In the genomic region with DNA sequence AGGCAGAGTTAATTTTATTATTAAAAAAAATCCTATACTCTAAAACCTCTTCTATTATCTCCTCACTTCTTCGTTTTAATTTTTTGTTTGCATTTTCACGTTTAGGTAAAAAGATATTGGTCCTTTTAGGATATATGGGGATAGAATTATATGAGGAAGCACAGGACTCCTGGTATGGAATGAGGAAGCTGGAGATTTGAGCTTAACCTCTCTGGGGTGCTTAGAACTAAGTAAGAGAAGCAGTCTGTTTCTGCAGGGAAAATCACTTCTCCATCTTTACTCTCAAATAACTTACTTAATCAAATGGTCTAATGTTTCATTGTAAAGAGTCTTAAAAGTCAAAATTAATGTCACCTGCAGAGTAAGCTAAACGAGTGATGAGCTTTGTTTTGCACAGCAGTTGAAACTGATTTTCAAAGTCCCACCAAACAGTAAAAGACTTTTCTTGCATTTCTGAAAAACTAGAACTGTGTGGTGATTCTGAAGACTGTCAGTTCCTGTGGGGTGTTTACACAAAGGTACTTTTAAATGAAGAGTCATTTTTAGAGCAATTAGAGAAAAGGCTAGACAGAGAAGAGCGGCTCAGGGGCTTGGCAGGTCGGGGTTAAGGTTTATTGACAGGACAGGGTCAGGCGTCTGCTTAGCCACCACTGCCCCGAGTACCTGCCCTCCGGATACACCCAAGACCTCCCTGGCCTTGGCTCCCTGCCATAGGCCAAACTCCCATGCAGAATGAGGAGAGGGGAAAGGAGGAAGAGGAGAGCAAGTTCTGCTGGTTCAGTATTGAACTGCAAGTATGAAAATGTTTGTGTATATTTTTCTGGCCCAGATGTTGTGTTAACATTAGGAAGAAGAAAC, we compare ENCODE assay signal across 15 cellular contexts. TPM values are rescaled to one million over a fixed set of nuclear protein-coding genes. Genes with fewer than 3 reads are reported as not detected.
DNase-seq lines count a peak whose midpoint lies in the region; ATAC-seq and TF ChIP-seq lines count a peak whose summit lies in the region.
"Had no signal": no experiment of that assay in that cellular context is flagged by ENCODE, and none has a peak within 500 bp of the region (broad histone marks: within the 10 kb centered on the region; RNA-seq: fewer than 3 reads in every experiment).

No MANE protein-coding gene starts in this region.

- H3K27me3 ChIP-seq in mammary epithelial cell (ENCODE audit: insufficient read depth, low read length) (no peaks in the 10 kb centered on the region), breast epithelium (no peaks in the 10 kb centered on the region), hepatocyte (no peaks in the 10 kb centered on the region)
- H3K27me3 ChIP-seq: heart right ventricle had no signal

- H3K4me1 Mint-ChIP-seq in stimulated activated naive B cell treated with anti-CD40 and anti-IgM and Interleukin-4, amounts not matched to agents 10 μg/mL and 1 μg/mL and 100 μg/mL, for 72 hours = peaks cover 2 to 10% of the 10 kb centered on the region in 2 donors
- H3K4me1 Mint-ChIP-seq: activated naive CD4-positive, alpha-beta T cell treated with anti-CD3 and anti-CD28 coated beads, Interleukin-2, amount 10 ng/mL, durations not matched to agents 7 days and 5 days had no signal

- H3K27me3 Mint-ChIP-seq in stimulated activated naive B cell treated with anti-CD40 and anti-IgM and Interleukin-4, amounts not matched to agents 10 μg/mL and 1 μg/mL and 100 μg/mL, for 72 hours = no peaks in the 10 kb centered on the region
- H3K27me3 Mint-ChIP-seq: activated CD4-positive, alpha-beta T cell treated with anti-CD3 and anti-CD28 coated beads, Interleukin-2, amount 10 ng/mL, durations not matched to agents 24 days and 14 days had no signal

- no peaks in the 10 kb centered on the region for H3K9me2 ChIP-seq in hepatocyte (replicated peaks; ENCODE audit: insufficient read depth)

- H3K79me2 ChIP-seq in mammary epithelial cell (ENCODE audit: insufficient read depth, low read length) (no peaks in the 10 kb centered on the region), hepatocyte (no peaks in the 10 kb centered on the region)

- BruUV-seq in mammary epithelial cell (replicated peaks; lab: Mats Ljungman, UMichigan) = no TSS peak

- TF ChIP-seq POLR2A in breast epithelium (IDR thresholded peaks at IDR 0.05) = no peak

- no peaks in the 10 kb centered on the region for H3K36me3 ChIP-seq in mammary epithelial cell (ENCODE audit: insufficient read depth, low read length)
- H3K36me3 ChIP-seq in breast epithelium = no peaks in the 10 kb centered on the region
- H3K36me3 ChIP-seq in hepatocyte (replicated peaks; ENCODE audit: insufficient read depth, low read depth) = no peaks in the 10 kb centered on the region
- H3K36me3 ChIP-seq: heart right ventricle had no signal

- DNase-seq in mammary epithelial cell (no peak), breast epithelium (ENCODE audit: low spot score in 2 of 2) (no peak), RPMI7951 (ENCODE audit: low read depth) (peak; percentile 39), hepatocyte (ENCODE audit: low spot score) (peak; percentile 12), GM19238 (ENCODE audit: insufficient read length, low spot score) (no peak), NCI-H2107 treated with DMSO at 0.1 percent for 48 hours (lab: John Stamatoyannopoulos, UW; ENCODE audit: unreplicated experiment) (no peak)
- DNase-seq in stimulated activated naive B cell treated with anti-CD40 and anti-IgM and Interleukin-4, amounts not matched to agents 10 μg/mL and 1 μg/mL and 100 μg/mL, for 72 hours = no peak
- no peak for DNase-seq in effector CD8-positive, alpha-beta T cell (lab: John Stamatoyannopoulos, UW)
- DNase-seq: activated CD4-positive, alpha-beta T cell treated with anti-CD3 and anti-CD28 coated beads, Interleukin-2, amount 10 ng/mL, durations not matched to agents 24 days and 14 days; activated naive CD4-positive, alpha-beta T cell treated with anti-CD3 and anti-CD28 coated beads, Interleukin-2, amount 10 ng/mL, durations not matched to agents 7 days and 5 days; C1 segment of cervical spinal cord; dermis blood vessel endothelial cell; stimulated activated naive CD8-positive, alpha-beta T cell treated with anti-CD3 and anti-CD28 coated beads, Interleukin-15, Interleukin-2, amounts not matched to agents 100 U/mL and 50 U/mL, for 24 hours had no signal

- no peak for ATAC-seq in stimulated activated naive B cell treated with anti-CD40 and anti-IgM and Interleukin-4, amounts not matched to agents 10 μg/mL and 1 μg/mL and 100 μg/mL, for 72 hours (replicated peaks)
- ATAC-seq: GM12878; heart right ventricle; stimulated activated naive CD8-positive, alpha-beta T cell treated with anti-CD3 and anti-CD28 coated beads, Interleukin-15, Interleukin-2, amounts not matched to agents 100 U/mL and 50 U/mL, for 24 hours had no signal

- dilution Hi-C loops in mammary epithelial cell (cut with HindIII; ENCODE audit: low sequenced_read_pairs) = no loop called here

- peaks cover 5 to 37% of the 10 kb centered on the region in 2 donors for H3K36me3 Mint-ChIP-seq in stimulated activated naive B cell treated with anti-CD40 and anti-IgM and Interleukin-4, amounts not matched to agents 10 μg/mL and 1 μg/mL and 100 μg/mL, for 72 hours
- H3K36me3 Mint-ChIP-seq: activated naive CD4-positive, alpha-beta T cell treated with anti-CD3 and anti-CD28 coated beads, Interleukin-2, amount 10 ng/mL, durations not matched to agents 7 days and 5 days had no signal

- H3K27ac ChIP-seq in mammary epithelial cell (ENCODE audit: insufficient read depth, low read depth, low read length) (no peak overlapping the region), breast epithelium (no peak overlapping the region), hepatocyte (peak overlapping the region; percentile 40)
- H3K27ac ChIP-seq: heart right ventricle had no signal

- 69% methylated on average over 6 of the region's 8 CpGs for WGBS in mammary epithelial cell (ENCODE audit: low coverage, missing lambda C conversion rate)
- WGBS in hepatocyte (ENCODE audit: low lambda C conversion rate, missing lambda C conversion rate) = 19% methylated on average over 8 of the region's 8 CpGs

- H3K4me3 ChIP-seq in mammary epithelial cell (replicated peaks in 1 of 3; ENCODE audit: insufficient read depth in 1 of 3, low read depth in 2 of 3, low read length in 3 of 3) (no peak overlapping the region), breast epithelium (no peak overlapping the region), hepatocyte (no peak overlapping the region)
- H3K4me3 ChIP-seq: GM12878 had no signal

- H3K9ac ChIP-seq in mammary epithelial cell (ENCODE audit: insufficient read depth, low read length) = no peak overlapping the region

- no peak overlapping the region for H3K27ac Mint-ChIP-seq in stimulated activated naive B cell treated with anti-CD40 and anti-IgM and Interleukin-4, amounts not matched to agents 10 μg/mL and 1 μg/mL and 100 μg/mL, for 72 hours
- H3K27ac Mint-ChIP-seq: activated CD4-positive, alpha-beta T cell treated with anti-CD3 and anti-CD28 coated beads, Interleukin-2, amount 10 ng/mL, durations not matched to agents 24 days and 14 days; activated naive CD4-positive, alpha-beta T cell treated with anti-CD3 and anti-CD28 coated beads, Interleukin-2, amount 10 ng/mL, durations not matched to agents 7 days and 5 days had no signal

- peaks cover 7% of the 10 kb centered on the region for H3K4me1 ChIP-seq in mammary epithelial cell (ENCODE audit: insufficient read depth, low read length)
- H3K4me1 ChIP-seq in breast epithelium = no peaks in the 10 kb centered on the region
- peaks cover 15% of the 10 kb centered on the region for H3K4me1 ChIP-seq in hepatocyte (ENCODE audit: insufficient read depth)

- H4K20me1 ChIP-seq in mammary epithelial cell (ENCODE audit: insufficient read depth, low read length) = no peaks in the 10 kb centered on the region
- no peaks in the 10 kb centered on the region for H4K20me1 ChIP-seq in hepatocyte (ENCODE audit: insufficient read depth, poor library complexity, severe bottlenecking)

- no peak for TF ChIP-seq CTCF in mammary epithelial cell (conservative IDR thresholded peaks at IDR 0.05 in 1 of 2, IDR thresholded peaks at IDR 0.05 in 1 of 2; ENCODE audit: extremely low read depth in 1 of 2, insufficient read depth in 1 of 2, low read depth in 1 of 2, low read length in 2 of 2)
- TF ChIP-seq CTCF in breast epithelium (IDR thresholded peaks at IDR 0.05) = no peak
- no peak for TF ChIP-seq CTCF in hepatocyte (IDR thresholded peaks at IDR 0.05; ENCODE audit: poor library complexity)

- H2AFZ ChIP-seq in mammary epithelial cell (ENCODE audit: low read depth, low read length) (peak overlapping the region; percentile 81), hepatocyte (peak overlapping the region; percentile 2)

- H3K4me2 ChIP-seq in mammary epithelial cell (ENCODE audit: insufficient read depth, low read depth, low read length) (no peak overlapping the region), hepatocyte (peak overlapping the region; percentile 60)

- H3K9me3 Mint-ChIP-seq in stimulated activated naive B cell treated with anti-CD40 and anti-IgM and Interleukin-4, amounts not matched to agents 10 μg/mL and 1 μg/mL and 100 μg/mL, for 72 hours = no peaks in the 10 kb centered on the region
- H3K9me3 Mint-ChIP-seq: activated CD4-positive, alpha-beta T cell treated with anti-CD3 and anti-CD28 coated beads, Interleukin-2, amount 10 ng/mL, durations not matched to agents 24 days and 14 days; activated naive CD4-positive, alpha-beta T cell treated with anti-CD3 and anti-CD28 coated beads, Interleukin-2, amount 10 ng/mL, durations not matched to agents 7 days and 5 days had no signal

- no peak overlapping the region for H3K4me3 Mint-ChIP-seq in stimulated activated naive B cell treated with anti-CD40 and anti-IgM and Interleukin-4, amounts not matched to agents 10 μg/mL and 1 μg/mL and 100 μg/mL, for 72 hours
- H3K4me3 Mint-ChIP-seq: activated CD4-positive, alpha-beta T cell treated with anti-CD3 and anti-CD28 coated beads, Interleukin-2, amount 10 ng/mL, durations not matched to agents 24 days and 14 days; activated naive CD4-positive, alpha-beta T cell treated with anti-CD3 and anti-CD28 coated beads, Interleukin-2, amount 10 ng/mL, durations not matched to agents 7 days and 5 days had no signal

- CTCF ChIA-PET in mammary epithelial cell (lab: Charles Lee; ENCODE audit: low non-redundant PET) = no interaction called here

- in situ Hi-C loops in mammary epithelial cell (cut with MboI; ENCODE audit: low sequenced_read_pairs in 2 of 2) = no loop called here

- H3K9me3 ChIP-seq in mammary epithelial cell (replicated peaks; ENCODE audit: insufficient read depth, low read length) (no peaks in the 10 kb centered on the region), breast epithelium (no peaks in the 10 kb centered on the region), hepatocyte (ENCODE audit: low read depth) (no peaks in the 10 kb centered on the region)
- H3K9me3 ChIP-seq: heart right ventricle had no signal

- intact Hi-C loops in mammary epithelial cell (cut with micrococcal nuclease) (no loop called here), breast epithelium (cut with DNase I; ENCODE audit: low total_unique reads) (no loop called here)

RNA-seq across cellular contexts. Expression of a gene that starts 21.6 kb away (rescaled TPM):
- total RNA-seq in mammary epithelial cell (1 to 10 TPM; 3.3 to 4.7 TPM), breast epithelium (10 to 100 TPM in 1 of 3 donors, 1 to 10 TPM in 2; 6.2 to 12.5 (median 7.8) TPM), hepatocyte (2.8 and 5.7 TPM in 2 replicates)
- polyA plus RNA-seq in mammary epithelial cell (2.9 TPM), hepatocyte (6.0 and 9.4 TPM in 2 replicates)
- 7.7 TPM for polyA minus RNA-seq in mammary epithelial cell
- 8.6 and 11.3 TPM in 2 replicates for total RNA-seq in RPMI7951 (2014; rRNA removed; shearing (Covaris generic))

Comparison
In these comparisons a context has a peak if more than half of its experiments do, and no peak if none do; other contexts are left out.
1. DNase-seq: peak in RPMI7951 (single experiment) and hepatocyte (single experiment); none in mammary epithelial cell (single experiment), breast epithelium (0 of 2), GM19238 (single experiment), stimulated activated naive B cell treated with anti-CD40 and anti-IgM and Interleukin-4, amounts not matched to agents 10 μg/mL and 1 μg/mL and 100 μg/mL, for 72 hours (single experiment), effector CD8-positive, alpha-beta T cell (single experiment) and NCI-H2107 treated with DMSO at 0.1 percent for 48 hours (single experiment).